Comparison of ENCODE assay signal across 1 cellular context in the genomic region with DNA sequence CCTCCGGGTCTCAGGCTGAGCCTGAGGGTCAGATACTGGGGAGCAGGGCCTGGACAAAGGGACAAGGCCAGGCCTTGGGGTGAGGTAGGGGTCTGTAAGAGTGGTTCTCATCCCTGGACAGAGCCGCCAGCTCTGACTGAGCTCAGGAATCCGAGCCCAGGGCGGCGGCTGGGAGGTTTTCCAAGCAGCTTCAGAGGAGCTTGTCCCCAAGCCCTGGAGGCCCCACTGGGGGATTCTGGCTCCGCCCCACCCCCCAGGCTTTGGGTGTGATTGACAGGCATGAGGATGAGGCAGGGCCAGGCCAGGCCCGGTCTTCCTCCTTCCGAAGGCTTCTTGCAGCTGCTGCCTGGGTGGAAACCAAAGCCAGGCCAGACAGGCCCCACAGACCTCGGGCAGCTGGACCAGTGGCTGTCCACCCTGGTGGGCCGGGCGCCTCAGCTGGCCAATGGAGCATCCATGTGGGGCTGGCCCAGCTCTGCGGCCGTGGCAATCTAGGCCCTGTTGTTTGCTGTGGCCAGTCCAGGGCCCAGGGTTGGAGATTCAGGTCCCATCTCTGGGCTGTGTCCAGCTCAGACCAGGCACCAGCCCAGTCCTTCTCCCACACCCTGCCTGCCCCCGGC.
TF ChIP-seq lines count a peak whose summit lies in the region.

No MANE protein-coding gene starts in this region.

TF ChIP-seq in WTC11, 78 proteins besides CTCF, POLR2A, EP300 and RAD21 (continued from another document):
- TF ChIP-seq, protein P1, sequence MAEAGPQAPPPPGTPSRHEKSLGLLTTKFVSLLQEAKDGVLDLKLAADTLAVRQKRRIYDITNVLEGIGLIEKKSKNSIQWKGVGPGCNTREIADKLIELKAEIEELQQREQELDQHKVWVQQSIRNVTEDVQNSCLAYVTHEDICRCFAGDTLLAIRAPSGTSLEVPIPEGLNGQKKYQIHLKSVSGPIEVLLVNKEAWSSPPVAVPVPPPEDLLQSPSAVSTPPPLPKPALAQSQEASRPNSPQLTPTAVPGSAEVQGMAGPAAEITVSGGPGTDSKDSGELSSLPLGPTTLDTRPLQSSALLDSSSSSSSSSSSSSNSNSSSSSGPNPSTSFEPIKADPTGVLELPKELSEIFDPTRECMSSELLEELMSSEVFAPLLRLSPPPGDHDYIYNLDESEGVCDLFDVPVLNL (CRISPR knock-in tag; IDR thresholded peaks at IDR 0.05; ENCODE audit: borderline replicate concordance, low read depth) = no peak
- no peak for TF ChIP-seq ZNF121 (CRISPR knock-in tag; IDR thresholded peaks at IDR 0.05)
- TF ChIP-seq ZNF219 (CRISPR knock-in tag; IDR thresholded peaks at IDR 0.05; ENCODE audit: borderline replicate concordance) = no peak
- TF ChIP-seq, protein P2, sequence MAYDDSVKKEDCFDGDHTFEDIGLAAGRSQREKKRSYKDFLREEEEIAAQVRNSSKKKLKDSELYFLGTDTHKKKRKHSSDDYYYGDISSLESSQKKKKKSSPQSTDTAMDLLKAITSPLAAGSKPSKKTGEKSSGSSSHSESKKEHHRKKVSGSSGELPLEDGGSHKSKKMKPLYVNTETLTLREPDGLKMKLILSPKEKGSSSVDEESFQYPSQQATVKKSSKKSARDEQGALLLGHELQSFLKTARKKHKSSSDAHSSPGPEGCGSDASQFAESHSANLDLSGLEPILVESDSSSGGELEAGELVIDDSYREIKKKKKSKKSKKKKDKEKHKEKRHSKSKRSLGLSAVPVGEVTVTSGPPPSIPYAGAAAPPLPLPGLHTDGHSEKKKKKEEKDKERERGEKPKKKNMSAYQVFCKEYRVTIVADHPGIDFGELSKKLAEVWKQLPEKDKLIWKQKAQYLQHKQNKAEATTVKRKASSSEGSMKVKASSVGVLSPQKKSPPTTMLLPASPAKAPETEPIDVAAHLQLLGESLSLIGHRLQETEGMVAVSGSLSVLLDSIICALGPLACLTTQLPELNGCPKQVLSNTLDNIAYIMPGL (CRISPR knock-in tag; IDR thresholded peaks at IDR 0.05) = no peak
